Comparison of ENCODE assay signal across 24 cellular contexts in the genomic region with DNA sequence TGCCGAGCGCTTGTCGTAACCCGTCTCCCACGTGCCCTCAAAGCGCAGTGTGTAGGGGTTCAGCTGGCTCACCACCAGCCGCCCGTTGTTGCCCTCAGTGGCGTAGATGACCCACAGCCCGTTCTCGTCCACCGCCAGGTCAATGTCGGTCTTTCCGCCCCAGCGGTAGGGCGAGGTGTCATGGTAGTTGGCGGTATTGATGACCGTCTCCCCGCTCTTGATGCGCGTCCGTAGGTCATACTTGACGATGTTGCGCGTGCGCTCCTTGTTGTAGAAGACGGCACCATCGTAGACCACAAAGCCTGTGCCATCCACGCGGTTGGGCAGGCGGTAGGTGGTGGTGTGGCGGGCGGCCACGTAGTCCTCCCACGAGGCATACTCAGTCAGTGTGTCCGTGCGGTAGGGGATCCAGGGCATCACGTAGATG.
"Had no signal": no experiment of that assay in that cellular context is flagged by ENCODE, and none has a peak within 500 bp of the region (broad histone marks: within the 10 kb centered on the region; RNA-seq: fewer than 3 reads in every experiment).

No MANE protein-coding gene starts in this region.

- FAIRE-seq: endothelial cell of umbilical vein, kidney had no signal

- H3K4me3 Mint-ChIP-seq: natural killer cell; stimulated activated effector memory CD8-positive, alpha-beta T cell treated with anti-CD3 and anti-CD28 coated beads, Interleukin-12 subunit alpha, Interleukin-12 subunit beta, amount 100 ng/mL, for 72 hours had no signal

- H3K36me3 ChIP-seq: prostate gland had no signal

- ATAC-seq: foreskin keratinocyte; gastroesophageal sphincter; heart left ventricle; left lobe of liver; natural killer cell; sciatic nerve; stimulated activated effector memory CD8-positive, alpha-beta T cell treated with anti-CD3 and anti-CD28 coated beads, Interleukin-12 subunit alpha, Interleukin-12 subunit beta, amount 100 ng/mL, for 72 hours had no signal

- H3K9me3 ChIP-seq: esophagus muscularis mucosa, gastroesophageal sphincter, heart left ventricle, neutrophil, prostate gland, right atrium auricular region, stomach, thyroid gland, vagina had no signal

- DNase-seq: dermis blood vessel endothelial cell; effector memory CD4-positive, alpha-beta T cell; foreskin keratinocyte; heart left ventricle; kidney; natural killer cell; stimulated activated CD4-positive, alpha-beta T cell treated with anti-CD3 and anti-CD28 coated beads, Interleukin-2, amount 100 ng/mL, for 24 hours; stimulated activated CD4-positive, alpha-beta T cell treated with anti-CD3 and anti-CD28 coated beads, Interleukin-4, amount 100 ng/mL, for 24 hours; stimulated activated naive CD4-positive, alpha-beta T cell treated with Interleukin-2 at 50 U/mL for 16 hours; stomach; thyroid gland; trophoblast cell had no signal

- H2AFZ ChIP-seq: hepatocyte had no signal

- H3K4me1 ChIP-seq: foreskin keratinocyte, prostate gland, thyroid gland had no signal

- H3K27ac ChIP-seq: coronary artery, esophagus muscularis mucosa, foreskin keratinocyte, gastroesophageal sphincter, heart left ventricle, hepatocyte, neutrophil, prostate gland, right atrium auricular region, stomach, thyroid gland, vagina had no signal

- H3K9me3 Mint-ChIP-seq: natural killer cell; stimulated activated effector memory CD8-positive, alpha-beta T cell treated with anti-CD3 and anti-CD28 coated beads, Interleukin-12 subunit alpha, Interleukin-12 subunit beta, amount 100 ng/mL, for 72 hours had no signal

- H3K36me3 Mint-ChIP-seq: natural killer cell had no signal

- H3K27ac Mint-ChIP-seq: stimulated activated effector memory CD8-positive, alpha-beta T cell treated with anti-CD3 and anti-CD28 coated beads, Interleukin-12 subunit alpha, Interleukin-12 subunit beta, amount 100 ng/mL, for 72 hours had no signal

- H3K79me2 ChIP-seq: hepatocyte had no signal

- H3K4me2 ChIP-seq: hepatocyte had no signal

- H3K27me3 ChIP-seq: esophagus muscularis mucosa, foreskin keratinocyte, gastroesophageal sphincter, heart left ventricle, hepatocyte, right atrium auricular region, stomach, thyroid gland, vagina had no signal

- H3K4me3 ChIP-seq: coronary artery, esophagus muscularis mucosa, gastroesophageal sphincter, heart left ventricle, hepatocyte, prostate gland, right atrium auricular region, stomach, thyroid gland, vagina had no signal
